9 cellular contexts compared by ENCODE assay signal in genomic region chr2:42809131-42809875, GRCh38. TPM values are rescaled to one million over a fixed set of nuclear protein-coding genes. Genes with fewer than 3 reads are reported as not detected.
DNase-seq lines count a peak whose midpoint lies in the region; ATAC-seq, FAIRE-seq and TF ChIP-seq lines count a peak whose summit lies in the region.
"Had no signal": no experiment of that assay in that cellular context is flagged by ENCODE, and none has a peak within 500 bp of the region (broad histone marks: within the 10 kb centered on the region; RNA-seq: fewer than 3 reads in every experiment).

No MANE protein-coding gene starts in this region.

- peaks cover 3% of the 10 kb centered on the region for H3K27me3 Mint-ChIP-seq in Calu3 (ENCODE audit: unreplicated experiment)
- no peaks in the 10 kb centered on the region for H3K27me3 Mint-ChIP-seq in activated T-cell treated with anti-CD3 and anti-CD28 coated beads, Interleukin-2, amount 50 U/mL, for 72 hours (ENCODE audit: low read depth)

- H3K27me3 ChIP-seq in MG63: no peaks in the 10 kb centered on the region
- H3K27me3 ChIP-seq in iPS-15b (ENCODE audit: control insufficient read depth, insufficient read depth, low read length): peaks cover 2% of the 10 kb centered on the region
- H3K27me3 ChIP-seq in small intestine (ENCODE audit: control insufficient read depth in 2 of 2, insufficient read depth in 2 of 2, low read length in 2 of 2): no peaks in the 10 kb centered on the region

- no peaks in the 10 kb centered on the region for H3K9me3 Mint-ChIP-seq in Calu3 (ENCODE audit: low read depth, unreplicated experiment)
- H3K9me3 Mint-ChIP-seq in activated T-cell treated with anti-CD3 and anti-CD28 coated beads, Interleukin-2, amount 50 U/mL, for 72 hours: no peaks in the 10 kb centered on the region

- CTCF ChIA-PET in Calu3 (lab: Charles Lee): no interaction called here

- H3K36me3 ChIP-seq in MG63 (no peaks in the 10 kb centered on the region), iPS-15b (ENCODE audit: control insufficient read depth, insufficient read depth, low read length) (no peaks in the 10 kb centered on the region), small intestine (ENCODE audit: control insufficient read depth in 2 of 2, insufficient read depth in 2 of 2, low read length in 2 of 2) (no peaks in the 10 kb centered on the region)

- TSS peak; percentile 89 for BruUV-seq in Calu3 (replicated peaks; lab: Mats Ljungman, UMichigan)

- DNase-seq in Calu3 (no peak), MG63 (no peak), small intestine (peak; percentile 45), posterior vena cava (ENCODE audit: low spot score) (no peak), OCI-M2 (lab: John Stamatoyannopoulos, UW; ENCODE audit: unreplicated experiment) (no peak), HTR-8/SVneo (ENCODE audit: insufficient read length, low spot score) (no peak)
- no peak for DNase-seq in activated T-cell treated with anti-CD3 and anti-CD28 coated beads, Interleukin-2, amount 50 U/mL, for 72 hours

- H3K9me3 ChIP-seq in MG63: no peaks in the 10 kb centered on the region
- no peaks in the 10 kb centered on the region for H3K9me3 ChIP-seq in iPS-15b (ENCODE audit: control insufficient read depth, insufficient read depth, low read length)
- no peaks in the 10 kb centered on the region for H3K9me3 ChIP-seq in small intestine (ENCODE audit: control insufficient read depth, low read depth)

- FAIRE-seq in small intestine (lab: Jason Lieb, UNC): no peak
- FAIRE-seq in HTR-8/SVneo (lab: Jason Lieb, UNC): no peak

- H3K9ac ChIP-seq in iPS-15b (ENCODE audit: low read depth, low read length): peak overlapping the region; percentile 37

- H3K4me3 ChIP-seq in MG63 (peak overlapping the region; percentile 48), iPS-15b (ENCODE audit: low read depth, low read length) (peak overlapping the region; percentile 54), small intestine (ENCODE audit: low read depth in 1 of 2, low read length in 2 of 2) (peak overlapping the region; percentile 65 to 69)

- TF ChIP-seq CTCF in Calu3 (IDR thresholded peaks at IDR 0.05; ENCODE audit: unreplicated experiment): no peak

- peaks cover 31% of the 10 kb centered on the region for H3K36me3 Mint-ChIP-seq in Calu3 (ENCODE audit: insufficient read depth, unreplicated experiment)
- H3K36me3 Mint-ChIP-seq in activated T-cell treated with anti-CD3 and anti-CD28 coated beads, Interleukin-2, amount 50 U/mL, for 72 hours (ENCODE audit: insufficient read depth in 2 of 2): peaks cover 2 to 8% of the 10 kb centered on the region in 2 donors

- H3K4me1 ChIP-seq in iPS-15b (ENCODE audit: control insufficient read depth, insufficient read depth, low read length) (peaks cover 4% of the 10 kb centered on the region), small intestine (ENCODE audit: control insufficient read depth in 2 of 2, insufficient read depth in 1 of 2, low read depth in 1 of 2, low read length in 1 of 2) (no peaks in the 10 kb centered on the region)

- peak overlapping the region; percentile 70 for H3K4me3 Mint-ChIP-seq in Calu3 (ENCODE audit: low read depth, unreplicated experiment)
- H3K4me3 Mint-ChIP-seq in activated T-cell treated with anti-CD3 and anti-CD28 coated beads, Interleukin-2, amount 50 U/mL, for 72 hours: peak overlapping the region; percentile 62 to 70

- no peak for ATAC-seq in activated T-cell treated with anti-CD3 and anti-CD28 coated beads, Interleukin-2, amount 50 U/mL, for 72 hours (replicated peaks in 1 of 2)

- H3K27ac Mint-ChIP-seq in Calu3 (ENCODE audit: unreplicated experiment): peak overlapping the region; percentile 71
- peak overlapping the region; percentile 24 for H3K27ac Mint-ChIP-seq in activated T-cell treated with anti-CD3 and anti-CD28 coated beads, Interleukin-2, amount 50 U/mL, for 72 hours

- intact Hi-C loops in Calu3 (cut with micrococcal nuclease; ENCODE audit: unreplicated experiment) (no loop called here), posterior vena cava (cut with DNase I) (no loop called here)

- 8 to 24% (median 18%) methylated on average over 14 of the region's 14 CpGs for WGBS in small intestine, 3 donors

- H3K27ac ChIP-seq in small intestine (ENCODE audit: low read depth in 1 of 2, low read length in 1 of 2): peak overlapping the region; percentile 99 to 100

- no peaks in the 10 kb centered on the region for H3K4me1 Mint-ChIP-seq in Calu3 (ENCODE audit: low read depth, unreplicated experiment)
- H3K4me1 Mint-ChIP-seq in activated T-cell treated with anti-CD3 and anti-CD28 coated beads, Interleukin-2, amount 50 U/mL, for 72 hours (ENCODE audit: low read depth): peaks cover 15% of the 10 kb centered on the region

RNA-seq across cellular contexts. Expression of gene HAAO, which starts 16.9 kb away (rescaled TPM):
- total RNA-seq in Calu3 (2022) (1.5 and 2.2 TPM in 2 replicates), posterior vena cava (10 to 100 TPM in 1 of 2 donors, 1 to 10 TPM in 1; 5.1 to 15.0 TPM)
- total RNA-seq in MG63 (2014; rRNA removed; shearing (Covaris generic); ENCODE audit: low replicate concordance): not detected in 2 replicates
- total RNA-seq in activated T-cell treated with anti-CD3 and anti-CD28 coated beads, Interleukin-2, amount 50 U/mL, for 72 hours: 1 to 10 TPM in 1 of 2 donors, under 1 TPM in 1; 0.65 to 6.1 TPM
- polyA plus RNA-seq in small intestine: 100 to 1,000 TPM in 1 of 3 donors, 10 to 100 TPM in 2; 23.8 to 147 (median 27.6) TPM
- total RNA-seq: RPMI7951 had no signal

RNA-seq across cellular contexts. Expression of gene OXER1, which starts 45.4 kb away (rescaled TPM):
- 0.27 and 0.59 TPM in 2 replicates for total RNA-seq in Calu3 (2022)
- total RNA-seq in MG63 (2014; rRNA removed; shearing (Covaris generic); ENCODE audit: low replicate concordance): not detected in 2 replicates
- total RNA-seq in activated T-cell treated with anti-CD3 and anti-CD28 coated beads, Interleukin-2, amount 50 U/mL, for 72 hours: 1 to 10 TPM in 1 of 2 donors, under 1 TPM in 1; 0.30 to 1.9 TPM
- 10 to 100 TPM in 2 of 3 donors, 1 to 10 TPM in 1; 6.4 to 40.3 (median 10.8) TPM for polyA plus RNA-seq in small intestine
- 1 to 10 TPM in 1 of 2 donors, under 1 TPM in 1; 1.00 to 2.2 TPM for total RNA-seq in posterior vena cava
- total RNA-seq: RPMI7951 had no signal
